Comparison of ENCODE assay signal across 20 cellular contexts in genomic region chr11:64128255-64129006, GRCh38. TPM values are rescaled to one million over a fixed set of nuclear protein-coding genes. Genes with fewer than 3 reads are reported as not detected.
DNase-seq lines count a peak whose midpoint lies in the region; ATAC-seq and TF ChIP-seq lines count a peak whose summit lies in the region.
"Had no signal": no experiment of that assay in that cellular context is flagged by ENCODE, and none has a peak within 500 bp of the region (broad histone marks: within the 10 kb centered on the region; RNA-seq: fewer than 3 reads in every experiment).

No MANE protein-coding gene starts in this region.

- no peak overlapping the region for H2BK20ac ChIP-seq in H9 (ENCODE audit: low read depth, low read length, poor library complexity, severe bottlenecking)

- H3K27ac ChIP-seq in H9 (ENCODE audit: insufficient read length, low read depth, low read length): no peak overlapping the region
- peak overlapping the region; percentile 20; the same call in 1 of the 2 replicates for H3K27ac ChIP-seq in RWPE1
- H3K27ac ChIP-seq in uterus: no peak overlapping the region

- no peak overlapping the region for H3K56ac ChIP-seq in H9 (ENCODE audit: insufficient read length, low read depth, low read length)

- no peak overlapping the region for H3K4me3 ChIP-seq in mucosa of descending colon
- H3K4me3 ChIP-seq in uterus: no peak overlapping the region
- H3K4me3 ChIP-seq: GM12878 had no signal

- H3K9me3 ChIP-seq in H9 (ENCODE audit: control insufficient read depth, low read depth, low read length) (no peaks in the 10 kb centered on the region), mucosa of descending colon (no peaks in the 10 kb centered on the region), uterus (no peaks in the 10 kb centered on the region)

- POLR2A ChIA-PET in RWPE1 (lab: Yijun Ruan, JAX; ENCODE audit: low non-redundant PET): no interaction called here

- H2AFZ ChIP-seq in H9 (ENCODE audit: low read length): no peak overlapping the region

- H3K9me3 Mint-ChIP-seq in H9: no peaks in the 10 kb centered on the region
- H3K9me3 Mint-ChIP-seq: HFFc6 had no signal

- no peak overlapping the region for H4K91ac ChIP-seq in H9 (ENCODE audit: insufficient read length, low read depth, low read length)

- H3K23me2 ChIP-seq in H9 (ENCODE audit: insufficient read length, low read depth, low read length, poor library complexity, severe bottlenecking): no peaks in the 10 kb centered on the region

- H2BK12ac ChIP-seq in H9 (ENCODE audit: insufficient read length, low read depth, low read length): no peak overlapping the region

- H3K4me1 Mint-ChIP-seq in H9: peaks cover 33 to 53% of the 10 kb centered on the region in 2 experiments

- H3K4me1 ChIP-seq in H9 (ENCODE audit: insufficient read depth, low read length): peaks cover 3% of the 10 kb centered on the region; the same call in 1 of the 2 replicates
- no peaks in the 10 kb centered on the region for H3K4me1 ChIP-seq in mucosa of descending colon (ENCODE audit: low read depth)
- H3K4me1 ChIP-seq in uterus: no peaks in the 10 kb centered on the region

- TF ChIP-seq CTCF in H9 (conservative IDR thresholded peaks at IDR 0.05) (no peak), RWPE1 (conservative IDR thresholded peaks at IDR 0.05; ENCODE audit: low read depth) (no peak), mucosa of descending colon (IDR thresholded peaks at IDR 0.05) (no peak), uterus (IDR thresholded peaks at IDR 0.05) (no peak)

- H3K4ac ChIP-seq in H9 (ENCODE audit: low read depth, low read length): no peak overlapping the region

- H3K23ac ChIP-seq in H9 (ENCODE audit: insufficient read length, low read depth, low read length): no peak overlapping the region

- intact Hi-C loops in mucosa of descending colon (cut with DNase I, micrococcal nuclease): no loop called here
- intact Hi-C loops in uterus (cut with DNase I; ENCODE audit: low total_unique reads): no loop called here

- H3K27me3 Mint-ChIP-seq in H9 (ENCODE audit: low read depth): peaks cover 21% of the 10 kb centered on the region

- no peaks in the 10 kb centered on the region for H3K79me1 ChIP-seq in H9 (ENCODE audit: insufficient read depth, low read depth, low read length, poor library complexity, severe bottlenecking)

- peak overlapping the region; percentile 5 for H2AK5ac ChIP-seq in H9 (ENCODE audit: insufficient read length, low read length)

- no peaks in the 10 kb centered on the region for H3K79me2 ChIP-seq in H9 (ENCODE audit: insufficient read depth, low read length)

- H2BK15ac ChIP-seq in H9 (ENCODE audit: low read depth, low read length): no peak overlapping the region

- H2BK5ac ChIP-seq in H9 (ENCODE audit: insufficient read length, low read length): no peak overlapping the region

- WGBS in H9 (ENCODE audit: extremely low coverage, insufficient read length, low lambda C conversion rate): no CpG with 5 or more reads among the region's 15 CpGs

- no peak overlapping the region for H4K8ac ChIP-seq in H9 (replicated peaks; ENCODE audit: insufficient read length, low read depth, low read length)

- H3K36me3 Mint-ChIP-seq in H9 (ENCODE audit: insufficient read depth in 1 of 3, low read depth in 3 of 3): peaks cover 0 to 3% (median 0%) of the 10 kb centered on the region in 3 experiments; a peak in 2 of 7 replicates

- H3T11ph ChIP-seq in H9 (ENCODE audit: low read length): no peak overlapping the region

- H3K4me3 Mint-ChIP-seq in H9: peak overlapping the region in 1 of 2 experiments; percentile 12; a peak in 2 of 5 replicates
- H3K4me3 Mint-ChIP-seq: HFFc6 had no signal

- H3K18ac ChIP-seq in H9 (ENCODE audit: insufficient read length, low read depth, low read length): no peak overlapping the region

- CTCF ChIA-PET in RWPE1 (lab: Yijun Ruan, JAX): interaction anchor here (0.9 kb wide), 1 partner anchor 128 kb away, joined by 3 read pairs; no protein-coding TSS in a partner anchor

- H3K36me3 ChIP-seq in mucosa of descending colon (ENCODE audit: low read depth) (no peaks in the 10 kb centered on the region), uterus (no peaks in the 10 kb centered on the region)

- no peak for TF ChIP-seq POLR2A in uterus (IDR thresholded peaks at IDR 0.05)

- H4K5ac ChIP-seq in H9 (ENCODE audit: insufficient read length, low read depth, low read length): no peak overlapping the region

- H3K9ac ChIP-seq in H9 (ENCODE audit: extremely low read depth, insufficient read length, low read length): no peak overlapping the region

- DNase-seq in NCI-H1417 (lab: John Stamatoyannopoulos, UW): peak in 2 of 3 experiments; percentile 38 to 68
- DNase-seq in NCI-H1417 treated with DMSO at 0.1 percent for 48 hours (lab: John Stamatoyannopoulos, UW): no peak
- no peak for DNase-seq in H9
- no peak for DNase-seq in RWPE1 (ENCODE audit: low spot score)
- DNase-seq in mucosa of descending colon: no peak
- no peak for DNase-seq in NCI-H748 treated with DMSO at 0.1 percent for 48 hours (lab: John Stamatoyannopoulos, UW)
- no peak for DNase-seq in uterus
- DNase-seq: 8988T, DMS53, EL, HFFc6, NCI-H1092 treated with DMSO at 0.1 percent for 48 hours, NCI-H1694 treated with DMSO at 0.1 percent for 48 hours, NCI-H2107, NCI-H446 treated with DMSO at 0.1 percent for 48 hours, NCI-H774, PC-3, T-helper 1 cell had no signal

- H2BK120ac ChIP-seq in H9 (ENCODE audit: low read depth, low read length, poor library complexity, severe bottlenecking): no peak overlapping the region

- H3K14ac ChIP-seq in H9 (ENCODE audit: insufficient read depth, low read length): no peak overlapping the region

- H3K4me2 ChIP-seq in H9 (ENCODE audit: insufficient read depth, insufficient read length, low read length): no peak overlapping the region

- H4K20me1 ChIP-seq in H9 (ENCODE audit: control insufficient read depth, insufficient read depth, insufficient read length): peaks cover 3% of the 10 kb centered on the region

- peak overlapping the region; percentile 3 to 93 (median 91); a peak in 4 of 7 replicates for H3K27ac Mint-ChIP-seq in H9
- H3K27ac Mint-ChIP-seq: HFFc6 had no signal

- ATAC-seq in mucosa of descending colon: peak; percentile 12
- no peak for ATAC-seq in HG02623 (IDR thresholded peaks at IDR 0.05; ENCODE audit: unreplicated experiment)
- ATAC-seq: GM12878, PC-3 had no signal

- H3K27me3 ChIP-seq in H9 (ENCODE audit: insufficient read depth, low read length): no peaks in the 10 kb centered on the region; the same call in 1 of the 2 replicates
- H3K27me3 ChIP-seq in uterus: no peaks in the 10 kb centered on the region

RNA-seq across cellular contexts. Expression of gene MACROD1, which starts 37.5 kb away (rescaled TPM):
- total RNA-seq in H9 (2021) (18.3 and 21.2 TPM in 2 replicates), mucosa of descending colon (10 to 100 TPM; 26.7 to 38.7 (median 38.1) TPM), uterus (10 to 100 TPM in 1 of 4 donors, 1 to 10 TPM in 3; 1.8 to 27.1 (median 6.6) TPM)

RNA-seq across cellular contexts. Expression of gene STIP1, which starts 57.5 kb away (rescaled TPM):
- total RNA-seq in H9 (2021): 331 and 338 TPM in 2 replicates
- total RNA-seq in mucosa of descending colon: 100 to 1,000 TPM in 1 of 3 donors, 10 to 100 TPM in 2; 49.4 to 118 (median 80.3) TPM
- total RNA-seq in uterus: 100 to 1,000 TPM in 1 of 4 donors, 10 to 100 TPM in 3; 20.9 to 101 (median 83.8) TPM

Comparison
In these comparisons a context has a peak if more than half of its experiments do, and no peak if none do; other contexts are left out.
1. DNase-seq: peak in NCI-H1417 (2 of 3); none in NCI-H1417 treated with DMSO at 0.1 percent for 48 hours (single experiment), H9 (single experiment), RWPE1 (single experiment), mucosa of descending colon (0 of 3), NCI-H748 treated with DMSO at 0.1 percent for 48 hours (single experiment) and uterus (0 of 2).